Comparison of ENCODE assay signal across 1 cellular context in genomic region chr11:27611390-27611789, GRCh38.
A peak's percentile ranks its signal among the peaks of the same experiment; 100 is the strongest.
TF ChIP-seq lines count a peak whose summit lies in the region.

No MANE protein-coding gene starts in this region.

TF ChIP-seq in WTC11, 78 proteins besides CTCF, POLR2A, EP300 and RAD21 (continued from another document):
- TF ChIP-seq PRDM15 (CRISPR knock-in tag; IDR thresholded peaks at IDR 0.05), result no peak
- TF ChIP-seq EMX1 (CRISPR knock-in tag; IDR thresholded peaks at IDR 0.05), result no peak
- no peak for TF ChIP-seq NFE2L1 (CRISPR knock-in tag; IDR thresholded peaks at IDR 0.05)
- TF ChIP-seq ZNF416 (CRISPR knock-in tag; IDR thresholded peaks at IDR 0.05), result 0 out of 2 replicates have a peak, but pooled peaks have one; percentile 63
- no peak for TF ChIP-seq FOXK1 (CRISPR knock-in tag; IDR thresholded peaks at IDR 0.05)
- TF ChIP-seq SP1 (CRISPR knock-in tag; conservative IDR thresholded peaks at IDR 0.05), result no peak
- TF ChIP-seq ATF1 (CRISPR knock-in tag; IDR thresholded peaks at IDR 0.05), result no peak
- no peak for TF ChIP-seq AFF4 (CRISPR knock-in tag; IDR thresholded peaks at IDR 0.05; ENCODE audit: borderline replicate concordance)
- peak; percentile 27; the same call in 1 of the 2 replicates for TF ChIP-seq ZNF425 (CRISPR knock-in tag; conservative IDR thresholded peaks at IDR 0.05)
- no peak for TF ChIP-seq MXD4 (CRISPR knock-in tag; IDR thresholded peaks at IDR 0.05; ENCODE audit: borderline replicate concordance)
- TF ChIP-seq GABPB1 (CRISPR knock-in tag; IDR thresholded peaks at IDR 0.05), result no peak
- TF ChIP-seq ETV6 (CRISPR knock-in tag; IDR thresholded peaks at IDR 0.05), result no peak
- TF ChIP-seq USF1 (CRISPR knock-in tag; IDR thresholded peaks at IDR 0.05), result no peak
- no peak for TF ChIP-seq SOX15 (CRISPR knock-in tag; IDR thresholded peaks at IDR 0.05)
- TF ChIP-seq FOXP1 (CRISPR knock-in tag; IDR thresholded peaks at IDR 0.05; ENCODE audit: borderline replicate concordance), result no peak
- TF ChIP-seq CBFB (CRISPR knock-in tag; IDR thresholded peaks at IDR 0.05; ENCODE audit: low read depth), result no peak
- TF ChIP-seq NR2C2 (CRISPR knock-in tag; IDR thresholded peaks at IDR 0.05), result no peak
- TF ChIP-seq ZNF317 (CRISPR knock-in tag; IDR thresholded peaks at IDR 0.05; ENCODE audit: borderline replicate concordance, low read depth), result no peak
- no peak for TF ChIP-seq ELF4 (CRISPR knock-in tag; IDR thresholded peaks at IDR 0.05; ENCODE audit: low read depth)
- TF ChIP-seq JUN (CRISPR knock-in tag; IDR thresholded peaks at IDR 0.05), result no peak
- no peak for TF ChIP-seq ZNF138 (CRISPR knock-in tag; conservative IDR thresholded peaks at IDR 0.05)
- no peak for TF ChIP-seq NFYB (CRISPR knock-in tag; conservative IDR thresholded peaks at IDR 0.05; ENCODE audit: low read depth)
- TF ChIP-seq ZBTB43 (CRISPR knock-in tag; IDR thresholded peaks at IDR 0.05), result no peak
